Comparison of ENCODE assay signal across 9 cellular contexts in genomic region chr1:153490272-153491051, GRCh38. TPM values are rescaled to one million over a fixed set of nuclear protein-coding genes. Genes with fewer than 3 reads are reported as not detected.
DNase-seq lines count a peak whose midpoint lies in the region; ATAC-seq and TF ChIP-seq lines count a peak whose summit lies in the region.
"Had no signal": no experiment of that assay in that cellular context is flagged by ENCODE, and none has a peak within 500 bp of the region (broad histone marks: within the 10 kb centered on the region; RNA-seq: fewer than 3 reads in every experiment).

No MANE protein-coding gene starts in this region.

- intact Hi-C loops in body of pancreas (cut with DNase I) (no loop called here), aorta (cut with DNase I) (no loop called here)

- peak; percentile 47 for ATAC-seq in GM21529 (IDR thresholded peaks at IDR 0.05; ENCODE audit: unreplicated experiment)
- peak; percentile 85 for ATAC-seq in body of pancreas
- ATAC-seq in aorta (ENCODE audit: low FRiP score): peak; percentile 65
- no peak for ATAC-seq in GM19463 (IDR thresholded peaks at IDR 0.05; ENCODE audit: unreplicated experiment)
- ATAC-seq in GM18868 (IDR thresholded peaks at IDR 0.05; ENCODE audit: unreplicated experiment): no peak

- TF ChIP-seq CTCF in body of pancreas (IDR thresholded peaks at IDR 0.05): no peak

- DNase-seq in NCI-H2171 treated with DMSO at 0.1 percent for 48 hours (lab: John Stamatoyannopoulos, UW) (peak; percentile 86), body of pancreas (peak; percentile 40 to 72 (median 64)), middle frontal gyrus (ENCODE audit: extremely low spot score, low spot score) (peak; percentile 31), aorta (peak; percentile 81 to 87), germinal center (ENCODE audit: low spot score) (no peak)
- DNase-seq: stimulated activated naive B cell treated with anti-CD40 and anti-IgM and Interleukin-4, amounts not matched to agents 10 μg/mL and 1 μg/mL and 100 μg/mL, for 72 hours had no signal

- no peak for TF ChIP-seq POLR2A in body of pancreas (IDR thresholded peaks at IDR 0.05)

- WGBS in body of pancreas, 2 donors: 37 to 39% methylated on average over 11 to 12 of the region's 12 CpGs
- 8 to 9% methylated on average over 12 of the region's 12 CpGs for WGBS in aorta, 2 donors

- H3K27ac ChIP-seq in body of pancreas: peak overlapping the region; percentile 15 to 36 (median 28)
- H3K27ac ChIP-seq in aorta (ENCODE audit: low read depth in 1 of 2, low read length in 2 of 2): peak overlapping the region; percentile 87 to 94

- H3K9me3 ChIP-seq in body of pancreas (no peaks in the 10 kb centered on the region), aorta (ENCODE audit: control insufficient read depth, low read length) (no peaks in the 10 kb centered on the region)

- peaks cover 11% of the 10 kb centered on the region for H3K4me1 ChIP-seq in body of pancreas
- peaks cover 0 to 8% of the 10 kb centered on the region in 2 donors for H3K4me1 ChIP-seq in aorta (ENCODE audit: control insufficient read depth in 1 of 2, insufficient read depth in 2 of 2, low read length in 2 of 2)

- H3K4me3 ChIP-seq in body of pancreas: no peak overlapping the region
- no peak overlapping the region for H3K4me3 ChIP-seq in aorta (ENCODE audit: low read length in 2 of 2)

- no peaks in the 10 kb centered on the region for H3K27me3 ChIP-seq in body of pancreas
- H3K27me3 ChIP-seq in aorta (ENCODE audit: control insufficient read depth in 1 of 2, insufficient read depth in 2 of 2, low read length in 1 of 2): no peaks in the 10 kb centered on the region

- H3K36me3 ChIP-seq in body of pancreas (replicated peaks in 1 of 2; ENCODE audit: insufficient read depth in 1 of 2, low read depth in 2 of 2) (no peaks in the 10 kb centered on the region), aorta (ENCODE audit: control insufficient read depth in 1 of 2, insufficient read depth in 2 of 2, low read length in 1 of 2) (no peaks in the 10 kb centered on the region)

RNA-seq across cellular contexts. Expression of gene S100A7, which starts 30.0 kb away (rescaled TPM):
- total RNA-seq in body of pancreas (not detected), aorta (not detected)
- not detected for polyA plus RNA-seq in aorta

RNA-seq across cellular contexts. Expression of gene S100A6, which starts 45.3 kb away (rescaled TPM):
- total RNA-seq in body of pancreas (10 to 100 TPM; 54.7 to 58.9 TPM), aorta (1,000 to 10,000 TPM in 1 of 2 donors, 100 to 1,000 TPM in 1; 934 to 1,126 TPM)
- polyA plus RNA-seq in aorta: 1,000 to 10,000 TPM; 3,932 to 5,181 TPM

RNA-seq across cellular contexts. Expression of gene S100A5, which starts 50.3 kb away (rescaled TPM):
- not detected for total RNA-seq in body of pancreas
- total RNA-seq in aorta: not detected
- not detected for polyA plus RNA-seq in aorta

RNA-seq across cellular contexts. Expression of gene S100A4, which starts 55.1 kb away (rescaled TPM):
- 10 to 100 TPM; 49.5 to 81.7 TPM for total RNA-seq in body of pancreas
- 100 to 1,000 TPM; 406 to 967 TPM for total RNA-seq in aorta
- 1,000 to 10,000 TPM; 3,369 to 4,033 TPM for polyA plus RNA-seq in aorta

RNA-seq across cellular contexts. Expression of gene S100A3, which starts 58.6 kb away (rescaled TPM):
- total RNA-seq in body of pancreas: not detected
- total RNA-seq in aorta: 1 to 10 TPM; 2.3 to 3.8 TPM
- 10 to 100 TPM in 1 of 2 donors, 1 to 10 TPM in 1; 3.0 to 11.7 TPM for polyA plus RNA-seq in aorta

Comparison
In these comparisons a context has a peak if more than half of its experiments do, and no peak if none do; other contexts are left out.
1. ATAC-seq: peak in GM21529 (single experiment), body of pancreas (single experiment) and aorta (single experiment); none in GM19463 (single experiment) and GM18868 (single experiment).
2. RNA of gene S100A6, which starts 45.3 kb away (total RNA-seq): 934 to 1,126 TPM in aorta; 54.7 to 58.9 TPM in body of pancreas; every median in the first group is over 10 times any median in the second.